In the genomic region with DNA sequence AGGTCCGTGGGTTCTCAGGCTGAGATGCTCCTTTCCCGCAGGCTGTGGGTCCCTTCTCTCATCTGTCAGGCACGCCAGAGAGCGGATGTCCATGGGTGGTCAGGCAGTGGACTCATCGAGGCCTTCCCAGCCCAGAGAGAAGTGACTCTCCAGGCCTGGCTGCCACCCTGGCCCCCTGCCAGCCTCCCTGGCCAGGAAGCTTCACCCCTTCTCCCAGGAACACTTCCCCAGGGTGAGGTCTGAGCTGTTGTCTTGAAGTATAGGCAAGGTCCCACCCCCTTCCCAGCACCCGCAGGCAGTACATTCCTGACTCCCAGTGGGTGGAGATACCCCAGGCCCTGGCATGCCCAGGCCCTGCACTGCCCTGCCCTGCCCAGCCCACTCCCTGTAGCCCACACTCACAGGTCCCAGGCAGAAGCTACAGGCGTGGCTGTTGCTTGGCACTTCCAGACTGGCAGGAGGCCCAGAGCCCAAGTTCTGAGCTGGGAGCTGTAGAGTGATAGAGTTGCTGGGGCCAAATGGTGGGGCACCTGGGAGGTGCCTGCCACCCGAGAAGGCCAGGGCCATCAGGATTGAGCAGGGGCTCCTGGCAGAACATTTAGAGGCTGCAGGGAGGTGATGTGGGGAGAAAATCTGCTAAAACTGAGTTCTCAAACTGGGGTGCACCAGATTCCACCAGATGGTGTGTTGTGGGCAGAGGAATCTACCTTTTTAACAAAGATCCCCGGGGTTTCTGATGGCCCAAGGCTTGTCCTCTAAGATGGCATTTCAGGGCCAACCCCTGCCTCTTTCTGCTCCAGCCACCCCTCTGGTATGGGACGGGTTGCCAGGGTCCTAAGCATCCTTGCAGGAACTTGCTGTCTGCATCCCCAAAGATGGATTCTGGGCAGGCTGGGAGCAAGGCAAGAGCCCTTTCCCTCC, we compare ENCODE assay signal across 9 cellular contexts. TPM values are rescaled to one million over a fixed set of nuclear protein-coding genes. Genes with fewer than 3 reads are reported as not detected.
DNase-seq lines count a peak whose midpoint lies in the region; FAIRE-seq and TF ChIP-seq lines count a peak whose summit lies in the region.
"Had no signal": no experiment of that assay in that cellular context is flagged by ENCODE, and none has a peak within 500 bp of the region (broad histone marks: within the 10 kb centered on the region; RNA-seq: fewer than 3 reads in every experiment).

No MANE protein-coding gene starts in this region.

- H3K4me3 ChIP-seq in fibroblast of lung (replicated peaks in 1 of 4; ENCODE audit: control extremely low read depth in 1 of 4, insufficient read depth in 1 of 4, low read depth in 3 of 4, low read length in 4 of 4): peak overlapping the region in 1 of 4 experiments; percentile 10
- H3K4me3 ChIP-seq in trophoblast cell (ENCODE audit: low read depth, low read length): no peak overlapping the region

- H4K8ac ChIP-seq in trophoblast cell (ENCODE audit: low read depth, low read length): no peak overlapping the region

- H3K4me2 ChIP-seq in fibroblast of lung (ENCODE audit: extremely low read depth, insufficient read depth, low read length) (no peak overlapping the region), trophoblast cell (ENCODE audit: low read length) (no peak overlapping the region)

- H2AFZ ChIP-seq in fibroblast of lung (ENCODE audit: low read length) (no peak overlapping the region), trophoblast cell (ENCODE audit: insufficient read depth, low read length, poor library complexity) (no peak overlapping the region)

- FAIRE-seq in RCC 7860 (lab: Jason Lieb, UNC): peak; percentile 97

- TF ChIP-seq CTCF in fibroblast of lung (conservative IDR thresholded peaks at IDR 0.05 in 1 of 2, IDR thresholded peaks at IDR 0.05 in 1 of 2; ENCODE audit: low read depth in 1 of 2, low read length in 2 of 2) (no peak), GM13976 (IDR thresholded peaks at IDR 0.05; ENCODE audit: borderline replicate concordance, control extremely low read depth, extremely low read depth, insufficient read depth, missing control alignments) (no peak)

- H3K14ac ChIP-seq in trophoblast cell (ENCODE audit: low read length): no peak overlapping the region

- H3K9me3 Mint-ChIP-seq in activated CD4-positive, alpha-beta T cell treated with anti-CD3 and anti-CD28 coated beads, Interleukin-2, amount 10 ng/mL, durations not matched to agents 7 days and 5 days: no peaks in the 10 kb centered on the region

- H3K9ac ChIP-seq in fibroblast of lung (ENCODE audit: insufficient read depth, low read length) (no peak overlapping the region), trophoblast cell (ENCODE audit: low read length) (no peak overlapping the region)

- DNase-seq in DMS 273 (lab: John Stamatoyannopoulos, UW; ENCODE audit: unreplicated experiment) (peak; percentile 89), RCC 7860 (ENCODE audit: low spot score) (peak; percentile 99), fibroblast of lung (ENCODE audit: low read depth in 2 of 2) (peak; percentile 75 to 89), trophoblast cell (peak; percentile 66 to 67), GM13976 (ENCODE audit: low spot score) (no peak), NCI-H2107 (lab: John Stamatoyannopoulos, UW) (no peak)
- no peak for DNase-seq in effector CD4-positive, alpha-beta T cell
- DNase-seq in activated CD4-positive, alpha-beta T cell treated with anti-CD3 and anti-CD28 coated beads, Interleukin-2, amount 10 ng/mL, durations not matched to agents 7 days and 5 days: no peak
- DNase-seq: stimulated activated CD4-positive, alpha-beta T cell treated with anti-CD3 and anti-CD28 coated beads, Interleukin-2, amount 100 ng/mL, for 48 hours had no signal

- no peaks in the 10 kb centered on the region for H4K20me1 ChIP-seq in fibroblast of lung (ENCODE audit: control insufficient read depth, extremely low read depth, insufficient read depth, low read length)

- peak overlapping the region; percentile 8 for H3K4ac ChIP-seq in trophoblast cell (ENCODE audit: low read depth, low read length)

- peak overlapping the region; percentile 14 for H3K18ac ChIP-seq in trophoblast cell (ENCODE audit: low read length)

- H3K36me3 Mint-ChIP-seq in activated CD4-positive, alpha-beta T cell treated with anti-CD3 and anti-CD28 coated beads, Interleukin-2, amount 10 ng/mL, durations not matched to agents 7 days and 5 days (ENCODE audit: low read depth): no peaks in the 10 kb centered on the region

- no peak overlapping the region for H3K23ac ChIP-seq in trophoblast cell (ENCODE audit: low read length)

- peaks cover 7% of the 10 kb centered on the region for H3K27me3 Mint-ChIP-seq in activated CD4-positive, alpha-beta T cell treated with anti-CD3 and anti-CD28 coated beads, Interleukin-2, amount 10 ng/mL, durations not matched to agents 7 days and 5 days

- H3K27ac ChIP-seq in fibroblast of lung (ENCODE audit: insufficient read depth, low read length): peak overlapping the region; percentile 62
- no peak overlapping the region for H3K27ac ChIP-seq in trophoblast cell (ENCODE audit: low read depth, low read length)

- H3K4me1 Mint-ChIP-seq in activated CD4-positive, alpha-beta T cell treated with anti-CD3 and anti-CD28 coated beads, Interleukin-2, amount 10 ng/mL, durations not matched to agents 7 days and 5 days: peaks cover 3% of the 10 kb centered on the region

- WGBS in trophoblast cell (ENCODE audit: extremely low coverage, insufficient coverage, insufficient read length): no CpG with 5 or more reads among the region's 10 CpGs

- peak overlapping the region; percentile 50 for H2AK5ac ChIP-seq in trophoblast cell (ENCODE audit: low read length)

- H3K79me1 ChIP-seq in trophoblast cell (ENCODE audit: low read length): peaks cover 15% of the 10 kb centered on the region

- H3K9me3 ChIP-seq in fibroblast of lung (ENCODE audit: control insufficient read depth, insufficient read depth, low read depth, low read length) (no peaks in the 10 kb centered on the region), trophoblast cell (ENCODE audit: insufficient read depth, low read depth, low read length) (no peaks in the 10 kb centered on the region)

- H3K4me3 Mint-ChIP-seq in activated CD4-positive, alpha-beta T cell treated with anti-CD3 and anti-CD28 coated beads, Interleukin-2, amount 10 ng/mL, durations not matched to agents 7 days and 5 days: no peak overlapping the region

- H4K91ac ChIP-seq in trophoblast cell (ENCODE audit: low read depth, low read length): no peak overlapping the region

- H2BK5ac ChIP-seq in trophoblast cell (ENCODE audit: low read depth, low read length, poor library complexity): no peak overlapping the region

- H2BK12ac ChIP-seq in trophoblast cell (ENCODE audit: low read length): peak overlapping the region; percentile 23

- in situ Hi-C loops in GM13976 (cut with MboI; ENCODE audit: low sequenced_read_pairs, unreplicated experiment): no loop called here

- peaks cover 69% of the 10 kb centered on the region for H3K4me1 ChIP-seq in fibroblast of lung (ENCODE audit: control insufficient read depth, extremely low read depth, insufficient read depth, low read length)
- H3K4me1 ChIP-seq in trophoblast cell (ENCODE audit: control insufficient read depth in 1 of 2, insufficient read depth in 2 of 2, low read length in 2 of 2): peaks cover 54 to 58% of the 10 kb centered on the region in 2 experiments

- no peak overlapping the region for H4K12ac ChIP-seq in trophoblast cell (ENCODE audit: low read depth, low read length)

- H3K79me2 ChIP-seq in fibroblast of lung (ENCODE audit: control insufficient read depth, insufficient read depth, low read length): peaks cover 85% of the 10 kb centered on the region
- peaks cover 4% of the 10 kb centered on the region for H3K79me2 ChIP-seq in trophoblast cell (ENCODE audit: control insufficient read depth, insufficient read depth, low read length, poor library complexity)

- no peak overlapping the region for H2BK120ac ChIP-seq in trophoblast cell (ENCODE audit: insufficient read depth, low read length, poor library complexity)

- H3K36me3 ChIP-seq in fibroblast of lung (ENCODE audit: control insufficient read depth, insufficient read depth, low read length): peaks cover 2% of the 10 kb centered on the region
- H3K36me3 ChIP-seq in trophoblast cell (ENCODE audit: control insufficient read depth in 1 of 2, insufficient read depth in 2 of 2, low read length in 2 of 2): peaks cover 4 to 6% of the 10 kb centered on the region in 2 experiments

- H3K27ac Mint-ChIP-seq in activated CD4-positive, alpha-beta T cell treated with anti-CD3 and anti-CD28 coated beads, Interleukin-2, amount 10 ng/mL, durations not matched to agents 7 days and 5 days: no peak overlapping the region

- CTCF ChIA-PET in activated CD4-positive, alpha-beta T cell treated with anti-CD3 and anti-CD28 coated beads, Interleukin-2, amount 10 ng/mL, durations not matched to agents 7 days and 5 days (lab: Charles Lee): interaction anchor here (0.8 to 1.0 kb wide), 4 partner anchors 25 to 52 kb away, joined by 3 to 4 read pairs (median 3); no protein-coding TSS in a partner anchor

- POLR2A ChIA-PET in activated CD4-positive, alpha-beta T cell treated with anti-CD3 and anti-CD28 coated beads, Interleukin-2, amount 10 ng/mL, durations not matched to agents 7 days and 5 days (lab: Charles Lee): no interaction called here

- H3K27me3 ChIP-seq in fibroblast of lung (ENCODE audit: control insufficient read depth, insufficient read depth, low read length) (no peaks in the 10 kb centered on the region), trophoblast cell (ENCODE audit: insufficient read depth, low read length) (no peaks in the 10 kb centered on the region)

RNA-seq across cellular contexts. Expression of gene ITGA3, which starts 6.7 kb away (rescaled TPM):
- 89.1 and 269 TPM in 2 replicates for total RNA-seq in fibroblast of lung
- 67.3 and 76.6 TPM in 2 replicates for polyA plus RNA-seq in fibroblast of lung
- 120 and 129 TPM in 2 replicates for polyA plus RNA-seq in fibroblast of lung (2012)
- polyA minus RNA-seq in fibroblast of lung (ENCODE audit: low replicate concordance): 307 and 449 TPM in 2 replicates
- polyA plus RNA-seq in trophoblast cell (2013): 63.3 and 65.7 TPM in 2 replicates
- 1 to 10 TPM; 5.8 to 7.9 TPM for total RNA-seq in activated CD4-positive, alpha-beta T cell treated with anti-CD3 and anti-CD28 coated beads, Interleukin-2, amount 10 ng/mL, durations not matched to agents 7 days and 5 days

RNA-seq across cellular contexts. Expression of gene PDK2, which starts 32.6 kb away (rescaled TPM):
- total RNA-seq in fibroblast of lung: 19.2 and 19.3 TPM in 2 replicates
- polyA plus RNA-seq in fibroblast of lung: 41.0 and 44.6 TPM in 2 replicates
- 27.6 and 28.3 TPM in 2 replicates for polyA plus RNA-seq in fibroblast of lung (2012)
- polyA minus RNA-seq in fibroblast of lung (ENCODE audit: low replicate concordance): 178 and 230 TPM in 2 replicates
- polyA plus RNA-seq in trophoblast cell (2013): 16.1 and 16.2 TPM in 2 replicates
- 10 to 100 TPM; 29.4 to 31.3 TPM for total RNA-seq in activated CD4-positive, alpha-beta T cell treated with anti-CD3 and anti-CD28 coated beads, Interleukin-2, amount 10 ng/mL, durations not matched to agents 7 days and 5 days

Comparison
In these comparisons a context has a peak if more than half of its experiments do, and no peak if none do; other contexts are left out.
1. DNase-seq: peak in DMS 273 (single experiment), RCC 7860 (single experiment), fibroblast of lung (2 of 2) and trophoblast cell (2 of 2); none in GM13976 (single experiment), effector CD4-positive, alpha-beta T cell (single experiment), NCI-H2107 (single experiment) and activated CD4-positive, alpha-beta T cell treated with anti-CD3 and anti-CD28 coated beads, Interleukin-2, amount 10 ng/mL, durations not matched to agents 7 days and 5 days (single experiment).
2. RNA of gene ITGA3, which starts 6.7 kb away (total RNA-seq): 89.1 to 269 TPM in fibroblast of lung; 5.8 to 7.9 TPM in activated CD4-positive, alpha-beta T cell treated with anti-CD3 and anti-CD28 coated beads, Interleukin-2, amount 10 ng/mL, durations not matched to agents 7 days and 5 days; every median in the first group is over 10 times any median in the second.